1 cellular context compared by ENCODE assay signal in genomic region chr15:74414081-74414580, GRCh38.
TF ChIP-seq lines count a peak whose summit lies in the region.

No MANE protein-coding gene starts in this region.

TF ChIP-seq in GM12878, 131 proteins besides CTCF, POLR2A, EP300 and RAD21:
- TF ChIP-seq GABPA (IDR thresholded peaks at IDR 0.05; ENCODE audit: low read depth) = no peak
- no peak for TF ChIP-seq EED (IDR thresholded peaks at IDR 0.05; ENCODE audit: low read depth)
- TF ChIP-seq TCF7 (IDR thresholded peaks at IDR 0.05; ENCODE audit: borderline replicate concordance) = no peak
- 0 out of 2 replicates have a peak, but pooled peaks have one; percentile 13 for TF ChIP-seq POLR2AphosphoS5 (IDR thresholded peaks at IDR 0.05; ENCODE audit: low read length)
